Comparison of ENCODE assay signal across 8 cellular contexts in genomic region chr17:28405632-28406477, GRCh38. TPM values are rescaled to one million over a fixed set of nuclear protein-coding genes. Genes with fewer than 3 reads are reported as not detected.
DNase-seq lines count a peak whose midpoint lies in the region; ATAC-seq and TF ChIP-seq lines count a peak whose summit lies in the region.

Gene SLC46A1 (minus strand): TSS chr17:28406212. CDS start chr17:28406114, 98 bp downstream.

- peak within 1 kb of the TSS; percentile 99 for H3K4me3 ChIP-seq in PC-9

- peak within 1 kb of the TSS; percentile 95 for H2AFZ ChIP-seq in PC-9

- H3K27ac Mint-ChIP-seq in activated naive CD8-positive, alpha-beta T cell treated with anti-CD3 and anti-CD28 coated beads, Interleukin-2, amount 10 ng/mL, durations not matched to agents 7 days and 5 days = peak within 1 kb of the TSS; percentile 39

- peaks cover 11% of the 10 kb centered on the region for H3K4me1 ChIP-seq in PC-9 (replicated peaks; ENCODE audit: insufficient read depth)

- H3F3A ChIP-seq in PC-9 (ENCODE audit: insufficient read depth, low read depth) = peaks cover 6% of the 10 kb centered on the region; the same call in 1 of the 2 replicates

- H3K36me3 ChIP-seq in PC-9 (ENCODE audit: low read depth) = 0 out of 2 replicates have a peak, but pooled peaks cover 12% of the 10 kb centered on the region

- peak; percentile 73 for ATAC-seq in HG03460 (IDR thresholded peaks at IDR 0.05; ENCODE audit: unreplicated experiment)
- peak; percentile 77 for ATAC-seq in activated naive CD8-positive, alpha-beta T cell treated with anti-CD3 and anti-CD28 coated beads, Interleukin-2, amount 10 ng/mL, durations not matched to agents 7 days and 5 days (ENCODE audit: low read depth)
- ATAC-seq in left cardiac atrium = peak; percentile 89 to 91
- ATAC-seq in HG02884 (IDR thresholded peaks at IDR 0.05; ENCODE audit: unreplicated experiment) = no peak

- H3K4me2 ChIP-seq in PC-9 = peak within 1 kb of the TSS; percentile 95

- peaks cover 7% of the 10 kb centered on the region for H3K4me1 Mint-ChIP-seq in activated naive CD8-positive, alpha-beta T cell treated with anti-CD3 and anti-CD28 coated beads, Interleukin-2, amount 10 ng/mL, durations not matched to agents 7 days and 5 days

- H3K9me2 ChIP-seq in PC-9 (ENCODE audit: insufficient read depth) = no peaks in the 10 kb centered on the region

- intact Hi-C loops in PC-9 (cut with micrococcal nuclease; ENCODE audit: unreplicated experiment) = loop anchor here (5.0 kb wide), 1 partner anchor 69 kb away; the partner anchor contains the start of genes IFT20 and TNFAIP1
- intact Hi-C loops in left cardiac atrium (cut with DNase I) = no loop called here
- intact Hi-C loops in posterior vena cava (cut with DNase I) = no loop called here

- CTCF ChIA-PET in PC-9 (lab: Charles Lee) = no interaction called here

- no peak for TF ChIP-seq CTCF in PC-9 (conservative IDR thresholded peaks at IDR 0.05)

- no peaks in the 10 kb centered on the region for H4K20me1 ChIP-seq in PC-9 (ENCODE audit: insufficient read depth)

- no TSS peak for BruUV-seq in PC-9 (replicated peaks; lab: Mats Ljungman, UMichigan)

- no peaks in the 10 kb centered on the region for H3K27me3 ChIP-seq in PC-9 (ENCODE audit: insufficient read depth, low read depth)

- H3K27ac ChIP-seq in PC-9 = no peak within 1 kb of the TSS

- no peaks in the 10 kb centered on the region for H3K9me3 ChIP-seq in PC-9 (ENCODE audit: insufficient read depth, low read depth)

- peak within 1 kb of the TSS; percentile 79 for H3K4me3 Mint-ChIP-seq in activated naive CD8-positive, alpha-beta T cell treated with anti-CD3 and anti-CD28 coated beads, Interleukin-2, amount 10 ng/mL, durations not matched to agents 7 days and 5 days

- POLR2A ChIA-PET in PC-9 (lab: Charles Lee; ENCODE audit: unreplicated experiment) = interaction anchor here (0.6 kb wide), 3 partner anchors 22 to 719 kb away, joined by 4 to 5 read pairs (median 4); no protein-coding TSS in a partner anchor
- POLR2A ChIA-PET in activated naive CD8-positive, alpha-beta T cell treated with anti-CD3 and anti-CD28 coated beads, Interleukin-2, amount 10 ng/mL, durations not matched to agents 7 days and 5 days (lab: Charles Lee) = interaction anchor here (0.9 to 2.2 kb wide), 3 partner anchors 10 to 48 kb away, joined by 4 to 7 read pairs (median 5); partner anchors contain the start of gene POLDIP2

- peaks cover 11% of the 10 kb centered on the region for H3K27me3 Mint-ChIP-seq in activated naive CD8-positive, alpha-beta T cell treated with anti-CD3 and anti-CD28 coated beads, Interleukin-2, amount 10 ng/mL, durations not matched to agents 7 days and 5 days

- DNase-seq in NCI-H2107 treated with DMSO at 0.1 percent for 48 hours (lab: John Stamatoyannopoulos, UW; ENCODE audit: unreplicated experiment) (peak; percentile 23), NCI-H2107 (lab: John Stamatoyannopoulos, UW) (no peak), PC-9 (peak; percentile 55 to 73), left cardiac atrium (peak; percentile 74), posterior vena cava (ENCODE audit: low spot score) (peak; percentile 85)
- DNase-seq in activated naive CD8-positive, alpha-beta T cell treated with anti-CD3 and anti-CD28 coated beads, Interleukin-2, amount 10 ng/mL, durations not matched to agents 7 days and 5 days = peak; percentile 61

- no peaks in the 10 kb centered on the region for H3K9me3 Mint-ChIP-seq in activated naive CD8-positive, alpha-beta T cell treated with anti-CD3 and anti-CD28 coated beads, Interleukin-2, amount 10 ng/mL, durations not matched to agents 7 days and 5 days

- peaks cover 10% of the 10 kb centered on the region; the same call in 1 of the 2 replicates for H3K79me2 ChIP-seq in PC-9 (ENCODE audit: low read depth)

- no peaks in the 10 kb centered on the region for H3K36me3 Mint-ChIP-seq in activated naive CD8-positive, alpha-beta T cell treated with anti-CD3 and anti-CD28 coated beads, Interleukin-2, amount 10 ng/mL, durations not matched to agents 7 days and 5 days

RNA-seq across cellular contexts. Expression of gene SLC46A1, which starts in this region (rescaled TPM):
- total RNA-seq in PC-9 (2021) = 12.6 and 14.9 TPM in 2 replicates
- total RNA-seq in activated naive CD8-positive, alpha-beta T cell treated with anti-CD3 and anti-CD28 coated beads, Interleukin-2, amount 10 ng/mL, durations not matched to agents 7 days and 5 days = 1 to 10 TPM; 3.0 to 3.6 TPM
- 1 to 10 TPM; 7.0 to 9.9 TPM for total RNA-seq in left cardiac atrium
- 10 to 100 TPM in 1 of 2 donors, 1 to 10 TPM in 1; 6.0 to 10.6 TPM for total RNA-seq in posterior vena cava
